1 cellular context compared by ENCODE assay signal in the genomic region with DNA sequence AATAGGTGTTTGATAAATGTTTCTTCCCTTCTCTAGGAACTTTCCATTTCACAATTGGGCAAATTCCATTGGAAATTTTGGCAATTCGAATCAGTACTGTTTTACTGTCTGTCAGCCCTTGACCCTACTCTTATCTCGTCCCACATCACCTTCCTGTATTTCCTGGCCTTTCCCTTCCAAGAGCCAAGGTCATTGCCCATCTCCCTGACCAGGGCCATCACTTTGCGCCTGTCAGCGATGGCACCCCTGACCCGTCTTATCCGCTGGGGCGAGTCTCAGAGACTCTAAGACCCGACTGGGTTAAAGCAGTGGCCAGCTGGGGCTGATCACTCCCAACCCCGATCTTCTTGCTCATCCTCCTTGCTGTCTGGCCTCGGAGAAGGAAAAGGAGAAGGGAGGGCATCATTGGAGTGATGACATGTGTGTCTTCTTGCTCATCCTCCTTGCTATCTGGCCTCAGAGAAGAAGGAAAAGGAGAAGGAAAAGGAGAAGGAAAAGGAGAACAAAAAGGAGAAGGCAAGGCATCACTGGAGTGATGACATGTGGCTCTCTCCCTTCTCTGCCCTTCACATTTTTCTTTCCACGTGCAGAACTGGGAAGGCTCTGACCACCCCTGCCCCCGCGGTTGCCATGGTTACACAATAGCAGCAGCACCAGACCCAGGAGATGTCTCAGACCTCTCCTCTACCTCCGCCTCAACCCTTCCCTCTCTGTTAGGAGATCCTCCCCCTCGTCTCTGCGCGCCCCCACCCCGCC.
TF ChIP-seq lines count a peak whose summit lies in the region.

No MANE protein-coding gene starts in this region.

TF ChIP-seq in GM23338, 12 proteins besides CTCF, POLR2A, EP300 and RAD21 (continued from another document):
- TF ChIP-seq, protein P1, sequence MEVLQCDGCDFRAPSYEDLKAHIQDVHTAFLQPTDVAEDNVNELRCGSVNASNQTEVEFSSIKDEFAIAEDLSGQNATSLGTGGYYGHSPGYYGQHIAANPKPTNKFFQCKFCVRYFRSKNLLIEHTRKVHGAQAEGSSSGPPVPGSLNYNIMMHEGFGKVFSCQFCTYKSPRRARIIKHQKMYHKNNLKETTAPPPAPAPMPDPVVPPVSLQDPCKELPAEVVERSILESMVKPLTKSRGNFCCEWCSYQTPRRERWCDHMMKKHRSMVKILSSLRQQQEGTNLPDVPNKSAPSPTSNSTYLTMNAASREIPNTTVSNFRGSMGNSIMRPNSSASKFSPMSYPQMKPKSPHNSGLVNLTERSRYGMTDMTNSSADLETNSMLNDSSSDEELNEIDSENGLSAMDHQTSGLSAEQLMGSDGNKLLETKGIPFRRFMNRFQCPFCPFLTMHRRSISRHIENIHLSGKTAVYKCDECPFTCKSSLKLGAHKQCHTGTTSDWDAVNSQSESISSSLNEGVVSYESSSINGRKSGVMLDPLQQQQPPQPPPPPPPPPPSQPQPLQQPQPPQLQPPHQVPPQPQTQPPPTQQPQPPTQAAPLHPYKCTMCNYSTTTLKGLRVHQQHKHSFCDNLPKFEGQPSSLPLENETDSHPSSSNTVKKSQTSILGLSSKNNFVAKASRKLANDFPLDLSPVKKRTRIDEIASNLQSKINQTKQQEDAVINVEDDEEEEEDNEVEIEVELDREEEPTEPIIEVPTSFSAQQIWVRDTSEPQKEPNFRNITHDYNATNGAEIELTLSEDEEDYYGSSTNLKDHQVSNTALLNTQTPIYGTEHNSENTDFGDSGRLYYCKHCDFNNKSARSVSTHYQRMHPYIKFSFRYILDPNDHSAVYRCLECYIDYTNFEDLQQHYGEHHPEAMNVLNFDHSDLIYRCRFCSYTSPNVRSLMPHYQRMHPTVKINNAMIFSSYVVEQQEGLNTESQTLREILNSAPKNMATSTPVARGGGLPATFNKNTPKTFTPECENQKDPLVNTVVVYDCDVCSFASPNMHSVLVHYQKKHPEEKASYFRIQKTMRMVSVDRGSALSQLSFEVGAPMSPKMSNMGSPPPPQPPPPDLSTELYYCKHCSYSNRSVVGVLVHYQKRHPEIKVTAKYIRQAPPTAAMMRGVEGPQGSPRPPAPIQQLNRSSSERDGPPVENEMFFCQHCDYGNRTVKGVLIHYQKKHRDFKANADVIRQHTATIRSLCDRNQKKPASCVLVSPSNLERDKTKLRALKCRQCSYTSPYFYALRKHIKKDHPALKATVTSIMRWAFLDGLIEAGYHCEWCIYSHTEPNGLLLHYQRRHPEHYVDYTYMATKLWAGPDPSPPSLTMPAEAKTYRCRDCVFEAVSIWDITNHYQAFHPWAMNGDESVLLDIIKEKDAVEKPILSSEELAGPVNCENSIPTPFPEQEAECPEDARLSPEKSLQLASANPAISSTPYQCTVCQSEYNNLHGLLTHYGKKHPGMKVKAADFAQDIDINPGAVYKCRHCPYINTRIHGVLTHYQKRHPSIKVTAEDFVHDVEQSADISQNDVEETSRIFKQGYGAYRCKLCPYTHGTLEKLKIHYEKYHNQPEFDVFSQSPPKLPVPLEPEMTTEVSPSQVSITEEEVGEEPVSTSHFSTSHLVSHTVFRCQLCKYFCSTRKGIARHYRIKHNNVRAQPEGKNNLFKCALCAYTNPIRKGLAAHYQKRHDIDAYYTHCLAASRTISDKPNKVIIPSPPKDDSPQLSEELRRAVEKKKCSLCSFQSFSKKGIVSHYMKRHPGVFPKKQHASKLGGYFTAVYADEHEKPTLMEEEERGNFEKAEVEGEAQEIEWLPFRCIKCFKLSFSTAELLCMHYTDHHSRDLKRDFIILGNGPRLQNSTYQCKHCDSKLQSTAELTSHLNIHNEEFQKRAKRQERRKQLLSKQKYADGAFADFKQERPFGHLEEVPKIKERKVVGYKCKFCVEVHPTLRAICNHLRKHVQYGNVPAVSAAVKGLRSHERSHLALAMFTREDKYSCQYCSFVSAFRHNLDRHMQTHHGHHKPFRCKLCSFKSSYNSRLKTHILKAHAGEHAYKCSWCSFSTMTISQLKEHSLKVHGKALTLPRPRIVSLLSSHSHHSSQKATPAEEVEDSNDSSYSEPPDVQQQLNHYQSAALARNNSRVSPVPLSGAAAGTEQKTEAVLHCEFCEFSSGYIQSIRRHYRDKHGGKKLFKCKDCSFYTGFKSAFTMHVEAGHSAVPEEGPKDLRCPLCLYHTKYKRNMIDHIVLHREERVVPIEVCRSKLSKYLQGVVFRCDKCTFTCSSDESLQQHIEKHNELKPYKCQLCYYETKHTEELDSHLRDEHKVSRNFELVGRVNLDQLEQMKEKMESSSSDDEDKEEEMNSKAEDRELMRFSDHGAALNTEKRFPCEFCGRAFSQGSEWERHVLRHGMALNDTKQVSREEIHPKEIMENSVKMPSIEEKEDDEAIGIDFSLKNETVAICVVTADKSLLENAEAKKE (CRISPR knock-in tag; IDR thresholded peaks at IDR 0.05), result no peak
